Comparison of ENCODE assay signal across 17 cellular contexts in the genomic region with DNA sequence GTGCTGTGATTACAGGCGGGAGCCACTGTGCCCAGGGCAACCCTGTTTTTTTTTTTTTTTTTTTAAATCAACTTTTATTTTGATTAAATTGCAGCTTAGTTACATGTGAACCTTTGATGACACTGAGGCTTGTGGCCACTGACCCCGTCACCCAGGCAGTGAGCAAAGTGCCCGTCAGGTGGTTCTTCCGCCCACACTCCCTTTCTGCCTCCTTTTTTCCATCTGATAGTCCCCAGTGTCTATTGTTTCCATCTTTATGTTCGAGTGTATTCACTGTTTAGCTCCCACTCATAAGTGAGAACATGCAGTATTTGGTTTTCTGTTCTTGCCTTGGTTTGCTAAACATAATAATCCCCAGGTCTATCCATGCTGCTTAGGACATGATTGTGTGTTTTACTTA.
DNase-seq lines count a peak whose midpoint lies in the region; ATAC-seq, FAIRE-seq and TF ChIP-seq lines count a peak whose summit lies in the region.
"Had no signal": no experiment of that assay in that cellular context is flagged by ENCODE, and none has a peak within 500 bp of the region (broad histone marks: within the 10 kb centered on the region; RNA-seq: fewer than 3 reads in every experiment).

No MANE protein-coding gene starts in this region.

- H4K8ac ChIP-seq in trophoblast cell (ENCODE audit: low read depth, low read length) = no peak overlapping the region

- H3K4me2 ChIP-seq in HepG2 (ENCODE audit: low read depth, low read length) (no peak overlapping the region), trophoblast cell (ENCODE audit: low read length) (no peak overlapping the region)

- no peak overlapping the region for H3K18ac ChIP-seq in trophoblast cell (ENCODE audit: low read length)

- H3K79me2 ChIP-seq in HepG2 (ENCODE audit: insufficient read depth, low read length) = peaks cover 62% of the 10 kb centered on the region
- peaks cover 3% of the 10 kb centered on the region for H3K79me2 ChIP-seq in trophoblast cell (ENCODE audit: control insufficient read depth, insufficient read depth, low read length, poor library complexity)

- H3K27me3 ChIP-seq in liver (ENCODE audit: control insufficient read depth in 4 of 4, insufficient read depth in 4 of 4, low read length in 3 of 4) (no peaks in the 10 kb centered on the region), HepG2 (ENCODE audit: control insufficient read depth in 1 of 2, insufficient read depth in 2 of 2, low read length in 2 of 2) (no peaks in the 10 kb centered on the region; a peak in 1 of 5 replicates), trophoblast cell (ENCODE audit: insufficient read depth, low read length) (no peaks in the 10 kb centered on the region), testis (no peaks in the 10 kb centered on the region)
- H3K27me3 ChIP-seq: upper lobe of right lung had no signal

- TF ChIP-seq POLR2A in HepG2 (IDR thresholded peaks at IDR 0.05; ENCODE audit: insufficient read depth in 1 of 2, low read depth in 2 of 2, low read length in 2 of 2) = no peak
- TF ChIP-seq POLR2A in testis (IDR thresholded peaks at IDR 0.05) = no peak
- TF ChIP-seq POLR2A in GM12892 (IDR thresholded peaks at IDR 0.05; ENCODE audit: low read depth, low read length) = no peak

- no peak overlapping the region for H2BK120ac ChIP-seq in trophoblast cell (ENCODE audit: insufficient read depth, low read length, poor library complexity)

- in situ Hi-C loops in HepG2 (cut with HindIII; ENCODE audit: extremely low pct_ligation_motif_present, low pct_unique_long_range_greater_than_20kb) = no loop called here

- FAIRE-seq in HepG2 (lab: Jason Lieb, UNC) (no peak), GM12892 (lab: Jason Lieb, UNC) (no peak)
- FAIRE-seq: GM12891, H54 had no signal

- no peaks in the 10 kb centered on the region for H3K9me3 ChIP-seq in liver (ENCODE audit: control insufficient read depth in 4 of 4, low read length in 3 of 4)
- no peaks in the 10 kb centered on the region for H3K9me3 ChIP-seq in HepG2 (ENCODE audit: low read length)
- peaks cover 2% of the 10 kb centered on the region for H3K9me3 ChIP-seq in trophoblast cell (ENCODE audit: insufficient read depth, low read depth, low read length)
- H3K9me3 ChIP-seq in testis = no peaks in the 10 kb centered on the region
- H3K9me3 ChIP-seq: upper lobe of right lung had no signal

- H3K79me1 ChIP-seq in trophoblast cell (ENCODE audit: low read length) = no peaks in the 10 kb centered on the region

- H3K23ac ChIP-seq in trophoblast cell (ENCODE audit: low read length) = no peak overlapping the region

- WGBS in liver = 39% methylated on average over 5 of the region's 5 CpGs
- WGBS in HepG2 (ENCODE audit: low lambda C conversion rate) = 92% methylated on average over 5 of the region's 5 CpGs
- WGBS in trophoblast cell (ENCODE audit: extremely low coverage, insufficient coverage, insufficient read length) = no CpG with 5 or more reads among the region's 5 CpGs
- 48 to 72% methylated on average over 5 of the region's 5 CpGs for WGBS in testis, 2 donors

- no peak for TF ChIP-seq EP300 in HepG2 (IDR thresholded peaks at IDR 0.05; ENCODE audit: low read depth in 2 of 2, low read length in 2 of 2)
- TF ChIP-seq EP300 in HepG2 (CRISPR knock-in tag; IDR thresholded peaks at IDR 0.05; ENCODE audit: borderline replicate concordance) = no peak

- H3K4me1 ChIP-seq in liver (ENCODE audit: control insufficient read depth in 4 of 4, insufficient read depth in 4 of 4, low read length in 3 of 4) = peaks cover 6 to 37% (median 17%) of the 10 kb centered on the region in 4 donors
- H3K4me1 ChIP-seq in HepG2 (ENCODE audit: insufficient read depth, low read length) = peaks cover 35% of the 10 kb centered on the region
- peaks cover 2% of the 10 kb centered on the region in 2 experiments for H3K4me1 ChIP-seq in trophoblast cell (ENCODE audit: control insufficient read depth in 1 of 2, insufficient read depth in 2 of 2, low read length in 2 of 2)
- H3K4me1 ChIP-seq in testis = peaks cover 28% of the 10 kb centered on the region

- ATAC-seq in HepG2 = no peak
- peak; percentile 79 for ATAC-seq in activated T-helper 17 cell treated with anti-CD3 and anti-CD28 coated beads, Interleukin-2, amount 50 U/mL, for 72 hours (replicated peaks)
- ATAC-seq: upper lobe of right lung had no signal

- H3K27ac Mint-ChIP-seq in activated T-helper 17 cell treated with anti-CD3 and anti-CD28 coated beads, Interleukin-2, amount 50 U/mL, for 72 hours = peak overlapping the region; percentile 79
- H3K27ac Mint-ChIP-seq: activated naive CD8-positive, alpha-beta T cell treated with anti-CD3 and anti-CD28 coated beads, Interleukin-2, amount 10 ng/mL, durations not matched to agents 7 days and 5 days had no signal

- CTCF ChIA-PET in HepG2 (lab: Yijun Ruan, JAX; ENCODE audit: low intra/inter-chr PET ratio, low total read pairs) = no interaction called here

- no peaks in the 10 kb centered on the region for H3K9me3 Mint-ChIP-seq in activated T-helper 17 cell treated with anti-CD3 and anti-CD28 coated beads, Interleukin-2, amount 50 U/mL, for 72 hours
- H3K9me3 Mint-ChIP-seq: activated naive CD8-positive, alpha-beta T cell treated with anti-CD3 and anti-CD28 coated beads, Interleukin-2, amount 10 ng/mL, durations not matched to agents 7 days and 5 days had no signal

- no peaks in the 10 kb centered on the region for H3K27me3 Mint-ChIP-seq in activated T-helper 17 cell treated with anti-CD3 and anti-CD28 coated beads, Interleukin-2, amount 50 U/mL, for 72 hours
- H3K27me3 Mint-ChIP-seq: activated naive CD8-positive, alpha-beta T cell treated with anti-CD3 and anti-CD28 coated beads, Interleukin-2, amount 10 ng/mL, durations not matched to agents 7 days and 5 days had no signal

- H2BK12ac ChIP-seq in trophoblast cell (ENCODE audit: low read length) = no peak overlapping the region

- H3K4me1 Mint-ChIP-seq in activated T-helper 17 cell treated with anti-CD3 and anti-CD28 coated beads, Interleukin-2, amount 50 U/mL, for 72 hours = peaks cover 36% of the 10 kb centered on the region

- peak overlapping the region; percentile 4 for H3K4ac ChIP-seq in trophoblast cell (ENCODE audit: low read depth, low read length)

- H3K27ac ChIP-seq in liver (ENCODE audit: low read depth in 1 of 2, low read length in 2 of 2) (peak overlapping the region in 1 of 2 donors; percentile 46), HepG2 (ENCODE audit: extremely low read length, insufficient read depth, low read length) (no peak overlapping the region), trophoblast cell (ENCODE audit: low read depth, low read length) (no peak overlapping the region), testis (no peak overlapping the region)
- H3K27ac ChIP-seq: upper lobe of right lung had no signal

- H3K9ac ChIP-seq in liver (ENCODE audit: low read depth in 1 of 2, low read length in 2 of 2) = no peak overlapping the region
- H3K9ac ChIP-seq in HepG2 (ENCODE audit: insufficient read depth, low read depth, low read length) = no peak overlapping the region
- no peak overlapping the region for H3K9ac ChIP-seq in trophoblast cell (ENCODE audit: low read length)

- H2BK5ac ChIP-seq in trophoblast cell (ENCODE audit: low read depth, low read length, poor library complexity) = no peak overlapping the region

- TF ChIP-seq RAD21 in liver (IDR thresholded peaks at IDR 0.05) (no peak), HepG2 (CRISPR knock-in tag; IDR thresholded peaks at IDR 0.05) (no peak)

- no peak overlapping the region for H3K14ac ChIP-seq in trophoblast cell (ENCODE audit: low read length)

- peaks cover 26% of the 10 kb centered on the region for H4K20me1 ChIP-seq in HepG2 (ENCODE audit: insufficient read depth, low read length)

- H3K36me3 Mint-ChIP-seq in activated T-helper 17 cell treated with anti-CD3 and anti-CD28 coated beads, Interleukin-2, amount 50 U/mL, for 72 hours (ENCODE audit: low read depth) = peaks cover 90% of the 10 kb centered on the region

- H3K36me3 ChIP-seq in liver (ENCODE audit: control insufficient read depth in 4 of 4, insufficient read depth in 3 of 4, low read depth in 1 of 4, low read length in 3 of 4) (peaks cover 0 to 3% (median 2%) of the 10 kb centered on the region in 4 donors), HepG2 (replicated peaks in 1 of 2; ENCODE audit: control insufficient read depth in 1 of 2, insufficient read depth in 2 of 2, low read length in 2 of 2) (peaks cover 11 to 27% of the 10 kb centered on the region in 2 experiments; a peak in 4 of 5 replicates), trophoblast cell (ENCODE audit: control insufficient read depth in 1 of 2, insufficient read depth in 2 of 2, low read length in 2 of 2) (peaks cover 15 to 19% of the 10 kb centered on the region in 2 experiments), testis (ENCODE audit: low read depth, missing control alignments) (no peaks in the 10 kb centered on the region)

- peak overlapping the region; percentile 61 for H3K4me3 Mint-ChIP-seq in activated T-helper 17 cell treated with anti-CD3 and anti-CD28 coated beads, Interleukin-2, amount 50 U/mL, for 72 hours
- H3K4me3 Mint-ChIP-seq: activated naive CD8-positive, alpha-beta T cell treated with anti-CD3 and anti-CD28 coated beads, Interleukin-2, amount 10 ng/mL, durations not matched to agents 7 days and 5 days had no signal

- no peak overlapping the region for H4K91ac ChIP-seq in trophoblast cell (ENCODE audit: low read depth, low read length)

- H3K4me3 ChIP-seq in liver (ENCODE audit: low read depth in 1 of 3, low read length in 3 of 3) (no peak overlapping the region), HepG2 (replicated peaks in 1 of 3; ENCODE audit: insufficient read depth in 1 of 3, low read depth in 2 of 3, low read length in 3 of 3) (no peak overlapping the region), trophoblast cell (ENCODE audit: low read depth, low read length) (no peak overlapping the region), testis (no peak overlapping the region)
- H3K4me3 ChIP-seq: upper lobe of right lung had no signal

- intact Hi-C loops in HepG2 (cut with micrococcal nuclease; ENCODE audit: unreplicated experiment) (no loop called here), testis (cut with DNase I; ENCODE audit: low total_unique reads) (no loop called here)

- DNase-seq in HepG2 (ENCODE audit: low spot score) (no peak), trophoblast cell (no peak), testis (peak; percentile 53), NCI-H1417 treated with DMSO at 0.1 percent for 48 hours (lab: John Stamatoyannopoulos, UW) (no peak), GM12892 (ENCODE audit: insufficient read length) (no peak)
- DNase-seq: activated naive CD8-positive, alpha-beta T cell treated with anti-CD3 and anti-CD28 coated beads, Interleukin-2, amount 10 ng/mL, durations not matched to agents 7 days and 5 days; KBM-7; kidney glomerular epithelial cell; NCI-H1694 treated with DMSO at 0.1 percent for 48 hours; NCI-H82; occipital lobe; SHP77; upper lobe of right lung had no signal

- POLR2A ChIA-PET in HepG2 (lab: Yijun Ruan, JAX) = no interaction called here

- H2AFZ ChIP-seq in HepG2 (ENCODE audit: low read length) (no peak overlapping the region), trophoblast cell (ENCODE audit: insufficient read depth, low read length, poor library complexity) (no peak overlapping the region)

- H2AK5ac ChIP-seq in trophoblast cell (ENCODE audit: low read length) = no peak overlapping the region

- H4K12ac ChIP-seq in trophoblast cell (ENCODE audit: low read depth, low read length) = no peak overlapping the region

- no peak for TF ChIP-seq CTCF in liver (IDR thresholded peaks at IDR 0.05; ENCODE audit: low read depth, low read length, missing input control)
- TF ChIP-seq CTCF in HepG2 (CRISPR knock-in tag; IDR thresholded peaks at IDR 0.05) = no peak
- TF ChIP-seq CTCF in testis (IDR thresholded peaks at IDR 0.05) = no peak

- no TSS peak for BruUV-seq in HepG2 (replicated peaks; lab: Mats Ljungman, UMichigan)
